In genomic region chr7:128613366-128613765, GRCh38 we compare ENCODE assay signal across 1 cellular context. TPM values are rescaled to one million over a fixed set of nuclear protein-coding genes. Genes with fewer than 3 reads are reported as not detected.
"Had no signal": no experiment of that assay in that cellular context is flagged by ENCODE, and none has a peak within 500 bp of the region (broad histone marks: within the 10 kb centered on the region; RNA-seq: fewer than 3 reads in every experiment).

No MANE protein-coding gene starts in this region.

RNA-seq across cellular contexts. Expression of gene GARIN1A, which starts 58.7 kb away (rescaled TPM):
- total RNA-seq: activated naive CD4-positive, alpha-beta T cell treated with anti-CD3 and anti-CD28 coated beads for 36 hours had no signal
